ENCODE assay signal across 9 cellular contexts in genomic region chr2:112121682-112122254, GRCh38. TPM values are rescaled to one million over a fixed set of nuclear protein-coding genes. Genes with fewer than 3 reads are reported as not detected.
DNase-seq lines count a peak whose midpoint lies in the region; TF ChIP-seq lines count a peak whose summit lies in the region.
"Had no signal": no experiment of that assay in that cellular context is flagged by ENCODE, and none has a peak within 500 bp of the region (broad histone marks: within the 10 kb centered on the region; RNA-seq: fewer than 3 reads in every experiment).

No MANE protein-coding gene starts in this region.

- H3K4me3 ChIP-seq in AG04450 (ENCODE audit: low read depth, low read length), result no peak overlapping the region

- H3K27ac ChIP-seq in AG04450 (ENCODE audit: low read depth, low read length), result no peak overlapping the region
- H3K27ac ChIP-seq: HL-60 had no signal

- CTCF ChIA-PET in AG04450 (lab: Charles Lee), result interaction anchor here (0.6 to 1.8 kb wide), 17 partner anchors 9 to 453 kb away, joined by 3 to 9 read pairs (median 4); partner anchors contain the start of genes FBLN7 and RGPD8

- peak; percentile 65 for TF ChIP-seq CTCF in AG04450 (IDR thresholded peaks at IDR 0.05; ENCODE audit: low read depth, low read length)

- POLR2A ChIA-PET in AG04450 (lab: Yijun Ruan, JAX), result no interaction called here

- 0 out of 2 replicates have a peak, but pooled peaks cover 3% of the 10 kb centered on the region for H3K9me3 ChIP-seq in AG04450 (ENCODE audit: control insufficient read depth, insufficient read depth, low read length)

- H3K27me3 ChIP-seq in AG04450 (ENCODE audit: control insufficient read depth, insufficient read depth, low read length), result no peaks in the 10 kb centered on the region

- DNase-seq in AG04450 (ENCODE audit: low read depth, low spot score), result peak; percentile 18
- peak; percentile 49 for DNase-seq in GM03348 (ENCODE audit: low spot score)
- DNase-seq in NCI-H2196 (lab: John Stamatoyannopoulos, UW; ENCODE audit: unreplicated experiment), result peak; percentile 64
- peak; percentile 50 for DNase-seq in activated CD8-positive, alpha-beta memory T cell treated with anti-CD3 and anti-CD28 coated beads, Interleukin-2, amount 50 U/mL, for 4 hours
- DNase-seq in glomerular visceral epithelial cell (ENCODE audit: extremely low spot score), result peak; percentile 49
- peak; percentile 20 to 34 for DNase-seq in stimulated activated CD4-positive, alpha-beta T cell treated with anti-CD3 and anti-CD28 coated beads, Interleukin-4, amount 100 ng/mL, for 4 hours
- no peak for DNase-seq in hepatic stellate cell (ENCODE audit: low spot score)
- no peak for DNase-seq in OCI-M2 (lab: John Stamatoyannopoulos, UW; ENCODE audit: unreplicated experiment)

RNA-seq across cellular contexts. Expression of gene FBLN7, which starts 16.4 kb away (rescaled TPM):
- polyA plus RNA-seq in AG04450 (2011; rRNA removed), result 0.22 and 0.37 TPM in 2 replicates
- polyA minus RNA-seq in AG04450 (2011; rRNA and poly(A)+ RNA removed), result 0.23 TPM in 1 of 2 replicates, not detected in the other

Comparison
In these comparisons a context has a peak if more than half of its experiments do, and no peak if none do; other contexts are left out.
1. DNase-seq: peak in AG04450 (single experiment), GM03348 (single experiment), NCI-H2196 (single experiment), activated CD8-positive, alpha-beta memory T cell treated with anti-CD3 and anti-CD28 coated beads, Interleukin-2, amount 50 U/mL, for 4 hours (single experiment), glomerular visceral epithelial cell (single experiment) and stimulated activated CD4-positive, alpha-beta T cell treated with anti-CD3 and anti-CD28 coated beads, Interleukin-4, amount 100 ng/mL, for 4 hours (2 of 2); none in hepatic stellate cell (single experiment) and OCI-M2 (single experiment).